In the genomic region with DNA sequence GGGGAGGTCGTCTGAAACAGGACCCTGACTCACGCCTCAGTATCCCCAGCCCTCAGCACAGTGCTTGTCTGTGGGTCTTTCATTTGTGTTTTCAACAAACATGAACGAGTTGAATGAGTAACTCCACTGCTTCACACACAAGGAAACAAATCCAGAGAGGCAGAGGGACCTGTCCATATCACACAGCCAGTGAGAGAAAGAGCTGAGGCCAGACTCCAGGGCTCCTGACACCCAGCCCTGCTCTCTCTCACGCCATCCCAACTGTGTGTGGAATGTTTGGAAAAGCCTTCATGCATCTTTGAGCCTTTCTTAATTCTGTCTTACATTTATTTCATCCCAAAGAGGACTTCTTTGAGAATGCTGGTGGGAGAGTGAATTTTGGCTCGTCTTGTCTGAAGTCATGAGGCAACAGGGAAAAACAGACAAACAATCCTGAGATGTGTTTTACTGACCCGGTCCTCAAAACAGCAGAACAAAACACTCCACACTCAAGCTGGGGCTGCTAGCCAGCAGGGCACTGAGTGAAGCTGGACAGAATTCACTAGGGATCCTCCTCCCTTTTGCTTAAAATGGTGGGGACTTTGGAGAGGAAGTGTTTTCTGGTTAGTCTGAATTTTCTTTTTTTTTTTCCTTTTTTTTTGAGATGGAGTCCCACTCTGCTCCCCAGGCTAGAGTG, we compare ENCODE assay signal across 1 cellular context.
TF ChIP-seq lines count a peak whose summit lies in the region.

No MANE protein-coding gene starts in this region.

TF ChIP-seq in liver, 16 proteins besides CTCF, POLR2A, EP300 and RAD21 (continued from another document):
- TF ChIP-seq, protein P1, sequence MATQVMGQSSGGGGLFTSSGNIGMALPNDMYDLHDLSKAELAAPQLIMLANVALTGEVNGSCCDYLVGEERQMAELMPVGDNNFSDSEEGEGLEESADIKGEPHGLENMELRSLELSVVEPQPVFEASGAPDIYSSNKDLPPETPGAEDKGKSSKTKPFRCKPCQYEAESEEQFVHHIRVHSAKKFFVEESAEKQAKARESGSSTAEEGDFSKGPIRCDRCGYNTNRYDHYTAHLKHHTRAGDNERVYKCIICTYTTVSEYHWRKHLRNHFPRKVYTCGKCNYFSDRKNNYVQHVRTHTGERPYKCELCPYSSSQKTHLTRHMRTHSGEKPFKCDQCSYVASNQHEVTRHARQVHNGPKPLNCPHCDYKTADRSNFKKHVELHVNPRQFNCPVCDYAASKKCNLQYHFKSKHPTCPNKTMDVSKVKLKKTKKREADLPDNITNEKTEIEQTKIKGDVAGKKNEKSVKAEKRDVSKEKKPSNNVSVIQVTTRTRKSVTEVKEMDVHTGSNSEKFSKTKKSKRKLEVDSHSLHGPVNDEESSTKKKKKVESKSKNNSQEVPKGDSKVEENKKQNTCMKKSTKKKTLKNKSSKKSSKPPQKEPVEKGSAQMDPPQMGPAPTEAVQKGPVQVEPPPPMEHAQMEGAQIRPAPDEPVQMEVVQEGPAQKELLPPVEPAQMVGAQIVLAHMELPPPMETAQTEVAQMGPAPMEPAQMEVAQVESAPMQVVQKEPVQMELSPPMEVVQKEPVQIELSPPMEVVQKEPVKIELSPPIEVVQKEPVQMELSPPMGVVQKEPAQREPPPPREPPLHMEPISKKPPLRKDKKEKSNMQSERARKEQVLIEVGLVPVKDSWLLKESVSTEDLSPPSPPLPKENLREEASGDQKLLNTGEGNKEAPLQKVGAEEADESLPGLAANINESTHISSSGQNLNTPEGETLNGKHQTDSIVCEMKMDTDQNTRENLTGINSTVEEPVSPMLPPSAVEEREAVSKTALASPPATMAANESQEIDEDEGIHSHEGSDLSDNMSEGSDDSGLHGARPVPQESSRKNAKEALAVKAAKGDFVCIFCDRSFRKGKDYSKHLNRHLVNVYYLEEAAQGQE (IDR thresholded peaks at IDR 0.05), result no peak
